19 cellular contexts compared by ENCODE assay signal in the genomic region with DNA sequence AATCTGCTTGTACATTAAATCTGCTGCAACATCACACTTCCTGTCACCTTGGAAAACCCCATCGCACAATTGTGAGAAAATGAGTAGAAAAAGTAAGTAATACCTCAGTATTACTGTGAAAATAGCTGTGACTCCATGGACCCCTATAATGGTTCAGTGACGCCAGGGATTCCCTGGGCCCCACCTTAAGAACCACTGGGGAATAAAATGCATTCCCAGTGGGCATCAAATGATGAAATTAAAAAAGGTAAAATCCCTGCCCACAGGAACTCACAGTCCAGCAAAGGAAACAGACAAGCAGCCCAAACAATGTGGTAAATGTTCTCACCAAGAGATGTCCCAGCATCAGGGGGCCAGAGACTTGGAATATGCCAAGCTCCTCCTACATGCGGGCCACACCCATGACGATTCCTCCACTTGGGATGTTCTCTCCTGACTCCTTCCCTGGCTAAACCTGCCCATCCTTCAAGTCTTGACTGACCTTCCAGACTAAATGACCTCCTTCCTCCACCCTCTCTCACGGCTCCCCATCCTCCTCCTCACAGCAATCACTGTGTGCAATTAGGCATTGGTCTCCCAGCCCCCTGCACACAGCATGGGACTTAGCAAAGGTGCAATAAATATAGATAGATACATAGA. TPM values are rescaled to one million over a fixed set of nuclear protein-coding genes. Genes with fewer than 3 reads are reported as not detected.
DNase-seq lines count a peak whose midpoint lies in the region; TF ChIP-seq lines count a peak whose summit lies in the region.
"Had no signal": no experiment of that assay in that cellular context is flagged by ENCODE, and none has a peak within 500 bp of the region (broad histone marks: within the 10 kb centered on the region; RNA-seq: fewer than 3 reads in every experiment).

No MANE protein-coding gene starts in this region.

- peaks cover 8% of the 10 kb centered on the region for H3K36me3 Mint-ChIP-seq in activated CD4-positive, alpha-beta memory T cell treated with anti-CD3 and anti-CD28 coated beads for 36 hours
- H3K36me3 Mint-ChIP-seq in activated CD4-positive, alpha-beta memory T cell treated with anti-CD3 and anti-CD28 coated beads, Interleukin-2, amount 10 ng/mL, durations not matched to agents 7 days and 5 days (ENCODE audit: low read depth), result peaks cover 3% of the 10 kb centered on the region
- H3K36me3 Mint-ChIP-seq in CD4-positive, alpha-beta memory T cell, result peaks cover 0 to 2% of the 10 kb centered on the region in 2 donors

- DNase-seq in activated CD4-positive, alpha-beta memory T cell treated with anti-CD3 and anti-CD28 coated beads for 36 hours, result no peak
- no peak for DNase-seq in activated CD4-positive, alpha-beta memory T cell treated with anti-CD3 and anti-CD28 coated beads, Interleukin-2, amount 10 ng/mL, durations not matched to agents 7 days and 5 days
- DNase-seq in MM.1S (peak; percentile 39), erythroblast (lab: John Stamatoyannopoulos, UW) (peak; percentile 79 to 84), ovary (peak; percentile 12 to 70 (median 36)), UCSD-AML1 (lab: John Stamatoyannopoulos, UW; ENCODE audit: unreplicated experiment) (no peak), NCI-H524 treated with DMSO at 0.1 percent for 48 hours (lab: John Stamatoyannopoulos, UW) (no peak)
- no peak for DNase-seq in CD4-positive, alpha-beta memory T cell
- DNase-seq: 8988T; Calu3; CD8-positive, alpha-beta T cell; DMS53; H9; NCI-H1417 treated with DMSO at 0.1 percent for 48 hours; NCI-H187 treated with DMSO at 0.1 percent for 48 hours; NCI-H2227 treated with DMSO at 0.1 percent for 48 hours; NCI-H524; PC-9 had no signal

- peaks cover 24% of the 10 kb centered on the region for H3K4me1 Mint-ChIP-seq in activated CD4-positive, alpha-beta memory T cell treated with anti-CD3 and anti-CD28 coated beads for 36 hours (ENCODE audit: low read depth)
- H3K4me1 Mint-ChIP-seq in activated CD4-positive, alpha-beta memory T cell treated with anti-CD3 and anti-CD28 coated beads, Interleukin-2, amount 10 ng/mL, durations not matched to agents 7 days and 5 days, result peaks cover 15% of the 10 kb centered on the region
- H3K4me1 Mint-ChIP-seq in CD4-positive, alpha-beta memory T cell, result peaks cover 9 to 33% (median 20%) of the 10 kb centered on the region in 4 donors

- CTCF ChIA-PET in activated CD4-positive, alpha-beta memory T cell treated with anti-CD3 and anti-CD28 coated beads for 36 hours (lab: Charles Lee), result no interaction called here
- CTCF ChIA-PET in activated CD4-positive, alpha-beta memory T cell treated with anti-CD3 and anti-CD28 coated beads, Interleukin-2, amount 10 ng/mL, durations not matched to agents 7 days and 5 days (lab: Charles Lee), result no interaction called here
- CTCF ChIA-PET in CD4-positive, alpha-beta memory T cell (lab: Charles Lee; ENCODE audit: partially characterized antibody), result no interaction called here

- H3K4me1 ChIP-seq in MM.1S (ENCODE audit: low read length) (peaks cover 51% of the 10 kb centered on the region), ovary (ENCODE audit: insufficient read depth) (peaks cover 15% of the 10 kb centered on the region)
- H3K4me1 ChIP-seq in CD4-positive, alpha-beta memory T cell (ENCODE audit: insufficient read depth, low read length), result peaks cover 5% of the 10 kb centered on the region

- no peaks in the 10 kb centered on the region for H4K20me1 ChIP-seq in MM.1S (ENCODE audit: insufficient read depth, low read length)

- whole genome bisulfite sequencing in ovary, 3 donors, result 48 to 52% (median 51%) methylated on average over 5 of the region's 5 CpGs

- no peak for TF ChIP-seq CTCF in MM.1S (IDR thresholded peaks at IDR 0.05; ENCODE audit: low read length)
- no peak for TF ChIP-seq CTCF in ovary (IDR thresholded peaks at IDR 0.05)

- H3K4me3 Mint-ChIP-seq in activated CD4-positive, alpha-beta memory T cell treated with anti-CD3 and anti-CD28 coated beads for 36 hours, result no peak overlapping the region
- no peak overlapping the region for H3K4me3 Mint-ChIP-seq in activated CD4-positive, alpha-beta memory T cell treated with anti-CD3 and anti-CD28 coated beads, Interleukin-2, amount 10 ng/mL, durations not matched to agents 7 days and 5 days
- H3K4me3 Mint-ChIP-seq in CD4-positive, alpha-beta memory T cell, result no peak overlapping the region
- H3K4me3 Mint-ChIP-seq: CD8-positive, alpha-beta T cell; H9 had no signal

- H3K9me3 ChIP-seq in MM.1S (replicated peaks; ENCODE audit: insufficient read depth, low read length), result no peaks in the 10 kb centered on the region
- H3K9me3 ChIP-seq in ovary, result no peaks in the 10 kb centered on the region
- H3K9me3 ChIP-seq in CD4-positive, alpha-beta memory T cell (ENCODE audit: control insufficient read depth in 1 of 2, low read length in 2 of 2), result no peaks in the 10 kb centered on the region

- TF ChIP-seq EP300 in ovary (IDR thresholded peaks at IDR 0.05), result no peak

- peak overlapping the region; percentile 4 for H3K27ac Mint-ChIP-seq in activated CD4-positive, alpha-beta memory T cell treated with anti-CD3 and anti-CD28 coated beads for 36 hours
- no peak overlapping the region for H3K27ac Mint-ChIP-seq in activated CD4-positive, alpha-beta memory T cell treated with anti-CD3 and anti-CD28 coated beads, Interleukin-2, amount 10 ng/mL, durations not matched to agents 7 days and 5 days
- peak overlapping the region in 1 of 7 donors; percentile 4 for H3K27ac Mint-ChIP-seq in CD4-positive, alpha-beta memory T cell
- H3K27ac Mint-ChIP-seq: CD8-positive, alpha-beta T cell; H9 had no signal

- H3K27me3 ChIP-seq in MM.1S (replicated peaks; ENCODE audit: insufficient read depth, low read length) (no peaks in the 10 kb centered on the region), ovary (no peaks in the 10 kb centered on the region)
- peaks cover 4% of the 10 kb centered on the region for H3K27me3 ChIP-seq in CD4-positive, alpha-beta memory T cell (ENCODE audit: insufficient read depth, low read length)

- POLR2A ChIA-PET in activated CD4-positive, alpha-beta memory T cell treated with anti-CD3 and anti-CD28 coated beads for 36 hours (lab: Charles Lee), result no interaction called here
- POLR2A ChIA-PET in activated CD4-positive, alpha-beta memory T cell treated with anti-CD3 and anti-CD28 coated beads, Interleukin-2, amount 10 ng/mL, durations not matched to agents 7 days and 5 days (lab: Charles Lee), result no interaction called here
- POLR2A ChIA-PET in CD4-positive, alpha-beta memory T cell (lab: Charles Lee; ENCODE audit: partially characterized antibody), result no interaction called here

- peaks cover 31% of the 10 kb centered on the region for H3K27me3 Mint-ChIP-seq in activated CD4-positive, alpha-beta memory T cell treated with anti-CD3 and anti-CD28 coated beads for 36 hours
- H3K27me3 Mint-ChIP-seq in activated CD4-positive, alpha-beta memory T cell treated with anti-CD3 and anti-CD28 coated beads, Interleukin-2, amount 10 ng/mL, durations not matched to agents 7 days and 5 days, result peaks cover 27% of the 10 kb centered on the region
- H3K27me3 Mint-ChIP-seq in CD4-positive, alpha-beta memory T cell, result peaks cover 9 to 25% of the 10 kb centered on the region in 2 donors

- no peak overlapping the region for H3K4me3 ChIP-seq in MM.1S (ENCODE audit: low read length)
- H3K4me3 ChIP-seq in ovary, result no peak overlapping the region
- no peak overlapping the region for H3K4me3 ChIP-seq in CD4-positive, alpha-beta memory T cell (ENCODE audit: low read length in 2 of 2)
- H3K4me3 ChIP-seq: PC-9 had no signal

- no peak overlapping the region for H2AFZ ChIP-seq in MM.1S (ENCODE audit: low read length)
- H2AFZ ChIP-seq: PC-9 had no signal

- peaks cover 16% of the 10 kb centered on the region for H3F3A ChIP-seq in MM.1S (ENCODE audit: insufficient read depth, low read length)

- peak overlapping the region; percentile 22 for H3K4me2 ChIP-seq in MM.1S (ENCODE audit: low read depth, low read length)
- H3K4me2 ChIP-seq: PC-9 had no signal

- H3K9ac ChIP-seq in MM.1S (ENCODE audit: low read length), result no peak overlapping the region

- no peaks in the 10 kb centered on the region for H3K9me2 ChIP-seq in MM.1S (replicated peaks; ENCODE audit: insufficient read depth, low read length)

- H3K36me3 ChIP-seq in MM.1S (replicated peaks; ENCODE audit: insufficient read depth, low read length) (no peaks in the 10 kb centered on the region), ovary (no peaks in the 10 kb centered on the region)
- no peaks in the 10 kb centered on the region for H3K36me3 ChIP-seq in CD4-positive, alpha-beta memory T cell (ENCODE audit: insufficient read depth, low read length)

- peaks cover 59% of the 10 kb centered on the region for H3K79me2 ChIP-seq in MM.1S (ENCODE audit: low read length)

- peaks cover 10% of the 10 kb centered on the region for H3K9me3 Mint-ChIP-seq in activated CD4-positive, alpha-beta memory T cell treated with anti-CD3 and anti-CD28 coated beads for 36 hours
- H3K9me3 Mint-ChIP-seq in activated CD4-positive, alpha-beta memory T cell treated with anti-CD3 and anti-CD28 coated beads, Interleukin-2, amount 10 ng/mL, durations not matched to agents 7 days and 5 days, result peaks cover 5% of the 10 kb centered on the region
- H3K9me3 Mint-ChIP-seq in CD4-positive, alpha-beta memory T cell, result peaks cover 0 to 18% (median 3%) of the 10 kb centered on the region in 8 donors

- intact Hi-C loops in activated CD4-positive, alpha-beta memory T cell treated with anti-CD3 and anti-CD28 coated beads for 36 hours (cut with micrococcal nuclease), result no loop called here
- intact Hi-C loops in ovary (cut with DNase I), result no loop called here
- intact Hi-C loops in CD4-positive, alpha-beta memory T cell (cut with micrococcal nuclease), result no loop called here

- H3K27ac ChIP-seq in MM.1S (ENCODE audit: low read length) (peak overlapping the region; percentile 51), ovary (no peak overlapping the region)
- no peak overlapping the region for H3K27ac ChIP-seq in CD4-positive, alpha-beta memory T cell (ENCODE audit: low read depth, low read length)
- H3K27ac ChIP-seq: PC-9 had no signal

- TF ChIP-seq POLR2A in erythroblast (IDR thresholded peaks at IDR 0.05; ENCODE audit: low read length) (no peak), ovary (IDR thresholded peaks at IDR 0.05) (no peak)

RNA-seq across cellular contexts. Expression of gene EVC2, which starts 2.6 kb away (rescaled TPM):
- total RNA-seq in activated CD4-positive, alpha-beta memory T cell treated with anti-CD3 and anti-CD28 coated beads for 36 hours, result 1 to 10 TPM; 1.7 to 1.8 TPM
- 1 to 10 TPM; 2.2 TPM for total RNA-seq in activated CD4-positive, alpha-beta memory T cell treated with anti-CD3 and anti-CD28 coated beads, Interleukin-2, amount 10 ng/mL, durations not matched to agents 7 days and 5 days
- total RNA-seq in ovary, result 10 to 100 TPM; 10.9 to 19.4 (median 14.2) TPM
- 10 to 100 TPM in 1 of 2 donors, 1 to 10 TPM in 1; 8.1 to 11.4 TPM for polyA plus RNA-seq in ovary
- total RNA-seq in CD4-positive, alpha-beta memory T cell, result 1 to 10 TPM; 3.2 to 3.3 TPM
- polyA plus RNA-seq in CD4-positive, alpha-beta memory T cell, result under 1 TPM; 0.31 to 0.86 TPM
- total RNA-seq: Calu3, HT-29 had no signal

RNA-seq across cellular contexts. Expression of gene EVC, which starts 5.2 kb away (rescaled TPM):
- total RNA-seq in activated CD4-positive, alpha-beta memory T cell treated with anti-CD3 and anti-CD28 coated beads for 36 hours, result 1 to 10 TPM; 1.7 to 3.1 TPM
- 1 to 10 TPM; 3.2 to 4.7 TPM for total RNA-seq in activated CD4-positive, alpha-beta memory T cell treated with anti-CD3 and anti-CD28 coated beads, Interleukin-2, amount 10 ng/mL, durations not matched to agents 7 days and 5 days
- 10 to 100 TPM; 41.7 to 63.5 (median 48.9) TPM for total RNA-seq in ovary
- 10 to 100 TPM; 16.4 to 20.1 TPM for polyA plus RNA-seq in ovary
- total RNA-seq in CD4-positive, alpha-beta memory T cell, result 1 to 10 TPM; 2.1 to 2.9 TPM
- polyA plus RNA-seq in CD4-positive, alpha-beta memory T cell, result under 1 TPM in 1 of 2 donors, not detected in 1; 0.17 TPM
- total RNA-seq: Calu3, HT-29 had no signal

Comparison
In these comparisons a context has a peak if more than half of its experiments do, and no peak if none do; other contexts are left out.
1. DNase-seq: peak in MM.1S (single experiment), erythroblast (2 of 2) and ovary (5 of 5); none in activated CD4-positive, alpha-beta memory T cell treated with anti-CD3 and anti-CD28 coated beads for 36 hours (single experiment), activated CD4-positive, alpha-beta memory T cell treated with anti-CD3 and anti-CD28 coated beads, Interleukin-2, amount 10 ng/mL, durations not matched to agents 7 days and 5 days (single experiment), UCSD-AML1 (single experiment), CD4-positive, alpha-beta memory T cell (0 of 5) and NCI-H524 treated with DMSO at 0.1 percent for 48 hours (single experiment).
2. RNA of gene EVC, which starts 5.2 kb away (total RNA-seq): 41.7 to 63.5 TPM in ovary; 3.2 to 4.7 TPM in activated CD4-positive, alpha-beta memory T cell treated with anti-CD3 and anti-CD28 coated beads, Interleukin-2, amount 10 ng/mL, durations not matched to agents 7 days and 5 days, 1.7 to 3.1 TPM in activated CD4-positive, alpha-beta memory T cell treated with anti-CD3 and anti-CD28 coated beads for 36 hours and 2.1 to 2.9 TPM in CD4-positive, alpha-beta memory T cell; every median in the first group is over 4 times any median in the second.